13 cellular contexts compared by ENCODE assay signal in the genomic region with DNA sequence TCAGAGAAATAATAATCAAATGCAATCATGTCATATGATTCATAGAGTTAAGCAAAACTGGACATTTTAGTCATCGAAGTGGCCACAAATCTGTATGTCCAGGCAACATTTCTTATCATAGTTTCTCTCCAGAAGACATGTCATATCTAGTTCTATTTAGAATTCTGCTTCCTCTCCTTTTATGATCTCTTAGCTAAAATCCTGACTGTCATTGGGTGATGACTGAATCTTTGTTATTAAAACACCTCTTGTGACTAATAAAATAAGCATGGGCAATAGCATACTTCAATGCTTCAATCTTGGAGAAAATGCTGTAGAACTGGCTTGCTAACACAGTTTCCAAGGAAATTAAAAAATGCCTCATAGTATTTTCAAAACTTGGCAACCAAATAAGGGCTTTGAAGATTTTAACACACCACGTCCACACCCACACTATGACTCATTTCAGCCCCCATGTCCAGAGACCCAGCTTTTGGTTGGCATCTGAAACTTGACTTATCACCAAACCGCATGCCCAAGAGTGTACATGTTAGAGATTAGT.
A peak's percentile ranks its signal among the peaks of the same experiment; 100 is the strongest.
DNase-seq lines count a peak whose midpoint lies in the region; ATAC-seq, FAIRE-seq and TF ChIP-seq lines count a peak whose summit lies in the region.
"Had no signal": no experiment of that assay in that cellular context is flagged by ENCODE, and none has a peak within 500 bp of the region (broad histone marks: within the 10 kb centered on the region; RNA-seq: fewer than 3 reads in every experiment).

No MANE protein-coding gene starts in this region.

- H2AFZ ChIP-seq in endothelial cell of umbilical vein (ENCODE audit: low read depth, low read length), result no peak overlapping the region

- peaks cover 9% of the 10 kb centered on the region for H3K4me1 ChIP-seq in endothelial cell of umbilical vein (ENCODE audit: control insufficient read depth, extremely low read depth, insufficient read depth, low read length)

- H3K79me2 ChIP-seq in endothelial cell of umbilical vein (ENCODE audit: control insufficient read depth, insufficient read depth, low read length), result no peaks in the 10 kb centered on the region

- DNase-seq in Caki2 (ENCODE audit: low read depth) (peak; percentile 92), NCI-H226 (peak; percentile 92), endothelial cell of umbilical vein (ENCODE audit: low read depth, low spot score) (peak; percentile 64), non-pigmented ciliary epithelial cell (ENCODE audit: low read depth) (peak; percentile 82), KBM-7 (no peak), GM10266 (ENCODE audit: extremely low spot score) (no peak)
- no peak for DNase-seq in effector CD8-positive, alpha-beta T cell (lab: John Stamatoyannopoulos, UW)
- DNase-seq: activated CD8-positive, alpha-beta memory T cell treated with anti-CD3 and anti-CD28 coated beads, Interleukin-2, amount 50 U/mL, for 4 hours; CD8-positive, alpha-beta T cell; stimulated activated CD4-positive, alpha-beta T cell treated with anti-CD3 and anti-CD28 coated beads, Interleukin-12 subunit alpha, Interleukin-12 subunit beta, amount 100 ng/mL, for 4 hours had no signal

- ATAC-seq in GM21529 (IDR thresholded peaks at IDR 0.05; ENCODE audit: unreplicated experiment), result no peak
- ATAC-seq: CD8-positive, alpha-beta T cell; natural killer cell treated with Interleukin-12 subunit alpha and Interleukin-12 subunit beta and Interleukin-15 and Interleukin-18, amount 100 ng/mL, for 72 hours had no signal

- CTCF ChIA-PET in endothelial cell of umbilical vein (lab: Charles Lee), result interaction anchor here (1.1 to 1.9 kb wide), 3 partner anchors 11 to 443 kb away, joined by 3 to 6 read pairs (median 3); no protein-coding TSS in a partner anchor

- no peaks in the 10 kb centered on the region for H3K27me3 ChIP-seq in endothelial cell of umbilical vein (ENCODE audit: control insufficient read depth in 2 of 2, insufficient read depth in 2 of 2, low read length in 2 of 2)

- no peak for TF ChIP-seq POLR2A in endothelial cell of umbilical vein (IDR thresholded peaks at IDR 0.05; ENCODE audit: low read depth, low read length)

- H3K9me3 ChIP-seq in endothelial cell of umbilical vein (replicated peaks; ENCODE audit: control insufficient read depth, insufficient read depth, low read length), result no peaks in the 10 kb centered on the region

- no peaks in the 10 kb centered on the region for H3K36me3 ChIP-seq in endothelial cell of umbilical vein (ENCODE audit: control insufficient read depth in 2 of 2, extremely low read depth in 1 of 2, insufficient read depth in 2 of 2, low read length in 2 of 2)

- no peak overlapping the region for H3K9ac ChIP-seq in endothelial cell of umbilical vein (replicated peaks; ENCODE audit: extremely low read depth, insufficient read depth, low read length)

- no peak for FAIRE-seq in endothelial cell of umbilical vein (lab: Jason Lieb, UNC)
- FAIRE-seq: H1 had no signal

- no peak overlapping the region for H3K4me2 ChIP-seq in endothelial cell of umbilical vein (ENCODE audit: insufficient read depth, low read length)

- no TSS peak for BruUV-seq in endothelial cell of umbilical vein (replicated peaks; lab: Mats Ljungman, UMichigan)

- dilution Hi-C loops in endothelial cell of umbilical vein (cut with MboI; ENCODE audit: extremely low pct_ligation_motif_present, low sequenced_read_pairs), result no loop called here

- H3K27ac ChIP-seq in endothelial cell of umbilical vein (ENCODE audit: insufficient read depth, low read depth, low read length), result peak overlapping the region; percentile 52

- intact Hi-C loops in endothelial cell of umbilical vein (cut with micrococcal nuclease), result loop anchor here (5.0 kb wide), 1 partner anchor 107 kb away; the partner anchor contains the start of gene ETAA1

- POLR2A ChIA-PET in endothelial cell of umbilical vein (lab: Charles Lee), result no interaction called here

- H3K4me3 ChIP-seq in endothelial cell of umbilical vein (replicated peaks in 1 of 3; ENCODE audit: insufficient read depth in 1 of 3, low read depth in 1 of 3, low read length in 3 of 3), result no peak overlapping the region

- TF ChIP-seq CTCF in endothelial cell of umbilical vein (IDR thresholded peaks at IDR 0.05; ENCODE audit: extremely low read depth in 1 of 2, insufficient read depth in 1 of 2, low read depth in 1 of 2, low read length in 2 of 2) (no peak), GM10266 (IDR thresholded peaks at IDR 0.05; ENCODE audit: control insufficient read depth, insufficient read depth, low read depth, missing control alignments) (no peak)

- H3K9me1 ChIP-seq in endothelial cell of umbilical vein (replicated peaks; ENCODE audit: control insufficient read depth, extremely low read depth, insufficient read depth, low read length), result no peaks in the 10 kb centered on the region

- in situ Hi-C loops in Caki2 (cut with HindIII; ENCODE audit: low pct_unique_long_range_greater_than_20kb, low sequenced_read_pairs), result no loop called here
- in situ Hi-C loops in KBM-7 (cut with MboI; ENCODE audit: low pct_unique_long_range_greater_than_20kb, low sequenced_read_pairs), result no loop called here

- H4K20me1 ChIP-seq in endothelial cell of umbilical vein (replicated peaks; ENCODE audit: control insufficient read depth, extremely low read depth, insufficient read depth, low read length), result no peaks in the 10 kb centered on the region

TF ChIP-seq in endothelial cell of umbilical vein, 7 proteins besides CTCF, POLR2A, EP300 and RAD21:
- peak; percentile 43 for TF ChIP-seq GATA2 (IDR thresholded peaks at IDR 0.05; ENCODE audit: insufficient read depth, insufficient read length, low read depth, low read length)
- no peak for TF ChIP-seq POLR2AphosphoS5 (IDR thresholded peaks at IDR 0.05; ENCODE audit: insufficient read depth, low read depth, low read length)
- peak; percentile 34 for TF ChIP-seq FOS (IDR thresholded peaks at IDR 0.05; ENCODE audit: borderline replicate concordance, insufficient read depth, low read length)
TF ChIP-seq in endothelial cell of umbilical vein: peak in this region for 2.

Comparison
In these comparisons a context has a peak if more than half of its experiments do, and no peak if none do; other contexts are left out.
1. DNase-seq: peak in Caki2 (single experiment), NCI-H226 (single experiment), endothelial cell of umbilical vein (single experiment) and non-pigmented ciliary epithelial cell (single experiment); none in effector CD8-positive, alpha-beta T cell (single experiment), KBM-7 (single experiment) and GM10266 (single experiment).